Comparison of ENCODE assay signal across 1 cellular context in the genomic region with DNA sequence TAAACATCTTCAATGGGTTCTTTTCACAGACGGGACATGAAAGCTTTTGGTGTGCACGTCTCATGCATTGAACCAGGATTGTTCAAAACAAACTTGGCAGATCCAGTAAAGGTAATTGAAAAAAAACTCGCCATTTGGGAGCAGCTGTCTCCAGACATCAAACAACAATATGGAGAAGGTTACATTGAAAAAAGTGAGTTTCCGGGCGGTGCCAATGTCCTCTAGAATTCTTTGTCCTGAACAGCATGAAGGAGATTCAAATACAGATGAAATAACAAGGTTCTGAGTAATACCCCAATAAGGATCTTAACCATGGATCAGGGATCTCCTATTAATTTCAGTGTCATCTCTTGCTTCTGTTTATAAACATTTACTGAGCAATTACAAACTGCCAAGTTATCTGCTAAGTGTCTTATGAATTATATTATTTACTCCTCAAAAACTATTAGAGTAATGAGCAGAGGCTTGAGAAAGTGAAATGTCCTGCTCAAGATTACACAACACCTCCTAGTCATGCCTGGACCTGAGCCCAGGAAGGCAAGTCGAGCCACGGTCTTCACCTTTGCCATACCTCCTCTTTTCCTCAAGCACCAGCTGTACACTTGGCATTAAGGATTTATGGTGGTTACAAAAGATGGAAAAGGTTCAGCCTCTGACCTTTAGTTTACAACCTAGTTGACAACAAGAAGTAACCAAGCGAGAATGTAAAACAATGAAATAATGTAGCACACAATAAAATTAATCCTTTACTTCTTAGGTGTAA.
A peak's percentile ranks its signal among the peaks of the same experiment; 100 is the strongest.
TF ChIP-seq lines count a peak whose summit lies in the region.

No MANE protein-coding gene starts in this region.

TF ChIP-seq in K562, 482 proteins besides CTCF, POLR2A, EP300 and RAD21 (continued from another document):
- TF ChIP-seq, protein P1, sequence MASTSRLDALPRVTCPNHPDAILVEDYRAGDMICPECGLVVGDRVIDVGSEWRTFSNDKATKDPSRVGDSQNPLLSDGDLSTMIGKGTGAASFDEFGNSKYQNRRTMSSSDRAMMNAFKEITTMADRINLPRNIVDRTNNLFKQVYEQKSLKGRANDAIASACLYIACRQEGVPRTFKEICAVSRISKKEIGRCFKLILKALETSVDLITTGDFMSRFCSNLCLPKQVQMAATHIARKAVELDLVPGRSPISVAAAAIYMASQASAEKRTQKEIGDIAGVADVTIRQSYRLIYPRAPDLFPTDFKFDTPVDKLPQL (IDR thresholded peaks at IDR 0.05; ENCODE audit: extremely low read depth, insufficient read length): no peak
- TF ChIP-seq CEBPB (tag; IDR thresholded peaks at IDR 0.05): peak; percentile 89
- no peak for TF ChIP-seq RCOR1 (IDR thresholded peaks at IDR 0.05; ENCODE audit: borderline replicate concordance in 1 of 2, low read depth in 2 of 2, low read length in 2 of 2)
- no peak for TF ChIP-seq LARP7 (IDR thresholded peaks at IDR 0.05)
- no peak for TF ChIP-seq SP1 (CRISPR knock-in tag; IDR thresholded peaks at IDR 0.05)
- TF ChIP-seq, protein P2, sequence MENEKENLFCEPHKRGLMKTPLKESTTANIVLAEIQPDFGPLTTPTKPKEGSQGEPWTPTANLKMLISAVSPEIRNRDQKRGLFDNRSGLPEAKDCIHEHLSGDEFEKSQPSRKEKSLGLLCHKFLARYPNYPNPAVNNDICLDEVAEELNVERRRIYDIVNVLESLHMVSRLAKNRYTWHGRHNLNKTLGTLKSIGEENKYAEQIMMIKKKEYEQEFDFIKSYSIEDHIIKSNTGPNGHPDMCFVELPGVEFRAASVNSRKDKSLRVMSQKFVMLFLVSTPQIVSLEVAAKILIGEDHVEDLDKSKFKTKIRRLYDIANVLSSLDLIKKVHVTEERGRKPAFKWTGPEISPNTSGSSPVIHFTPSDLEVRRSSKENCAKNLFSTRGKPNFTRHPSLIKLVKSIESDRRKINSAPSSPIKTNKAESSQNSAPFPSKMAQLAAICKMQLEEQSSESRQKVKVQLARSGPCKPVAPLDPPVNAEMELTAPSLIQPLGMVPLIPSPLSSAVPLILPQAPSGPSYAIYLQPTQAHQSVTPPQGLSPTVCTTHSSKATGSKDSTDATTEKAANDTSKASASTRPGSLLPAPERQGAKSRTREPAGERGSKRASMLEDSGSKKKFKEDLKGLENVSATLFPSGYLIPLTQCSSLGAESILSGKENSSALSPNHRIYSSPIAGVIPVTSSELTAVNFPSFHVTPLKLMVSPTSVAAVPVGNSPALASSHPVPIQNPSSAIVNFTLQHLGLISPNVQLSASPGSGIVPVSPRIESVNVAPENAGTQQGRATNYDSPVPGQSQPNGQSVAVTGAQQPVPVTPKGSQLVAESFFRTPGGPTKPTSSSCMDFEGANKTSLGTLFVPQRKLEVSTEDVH (IDR thresholded peaks at IDR 0.05; ENCODE audit: low read depth, partially characterized antibody): no peak
- TF ChIP-seq ZNF57 (CRISPR knock-in tag; IDR thresholded peaks at IDR 0.05): no peak
